In the genomic region with DNA sequence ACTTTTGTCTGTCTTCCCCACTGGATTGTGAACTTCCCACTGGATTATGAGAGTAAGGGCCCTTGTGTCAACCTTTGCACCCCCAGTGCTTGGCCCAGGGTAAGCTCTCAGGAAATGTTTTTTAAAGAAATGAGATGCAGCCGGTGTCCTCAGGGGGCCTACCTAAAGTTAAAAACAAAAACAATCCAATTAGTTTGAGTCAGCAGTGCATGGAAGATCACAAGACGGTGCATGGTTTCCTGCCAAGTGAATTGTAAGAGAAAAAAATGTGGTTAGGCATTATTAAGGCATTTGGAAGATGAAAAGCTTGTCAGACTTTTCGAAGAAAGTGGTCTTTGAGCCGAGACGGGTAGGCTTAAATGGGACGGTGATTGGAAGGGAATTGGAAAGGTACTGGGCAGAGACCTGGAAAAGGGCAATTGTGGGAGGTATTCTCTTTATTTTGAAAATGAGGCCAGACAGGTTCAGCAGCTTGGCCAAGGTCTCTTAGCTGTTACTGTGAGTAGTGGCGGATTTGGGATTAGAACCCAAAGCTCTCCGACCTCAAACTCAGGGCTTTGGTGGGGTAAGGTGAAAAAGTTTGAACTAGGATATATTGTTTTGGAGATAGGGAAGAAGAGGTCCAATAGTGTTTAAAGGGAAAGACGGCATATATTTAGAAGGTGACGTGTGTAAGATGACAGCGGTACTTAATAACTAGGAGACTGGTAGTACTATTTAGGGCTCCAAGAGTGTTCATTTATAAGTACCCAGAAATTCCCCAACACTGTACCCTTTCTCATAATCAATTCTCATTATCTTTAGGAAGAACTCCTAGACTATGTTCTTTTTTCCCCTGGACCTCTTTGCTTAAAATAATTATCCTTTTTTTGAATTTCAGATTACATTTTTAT, we compare ENCODE assay signal across 8 cellular contexts. TPM values are rescaled to one million over a fixed set of nuclear protein-coding genes. Genes with fewer than 3 reads are reported as not detected.
DNase-seq lines count a peak whose midpoint lies in the region; ATAC-seq, FAIRE-seq and TF ChIP-seq lines count a peak whose summit lies in the region.

No MANE protein-coding gene starts in this region.

- DNase-seq in AG10803 (ENCODE audit: low read depth) (peak; percentile 84), epithelial cell of prostate (ENCODE audit: low read depth, low spot score) (peak; percentile 29), mucosa of gallbladder (ENCODE audit: low spot score) (peak; percentile 28), urothelium cell line (ENCODE audit: low spot score) (peak; percentile 8), NCI-H345 treated with DMSO at 0.1 percent for 48 hours (lab: John Stamatoyannopoulos, UW; ENCODE audit: unreplicated experiment) (no peak)

- H3K27ac ChIP-seq in VCaP, result peak overlapping the region; percentile 86
- peak overlapping the region; percentile 76 for H3K27ac ChIP-seq in epithelial cell of prostate

- peak overlapping the region; percentile 88 for H3K4me3 ChIP-seq in AG10803 (ENCODE audit: low read length)

- FAIRE-seq in urothelium cell line (lab: Jason Lieb, UNC), result no peak

- TF ChIP-seq CTCF in AG10803 (conservative IDR thresholded peaks at IDR 0.05; ENCODE audit: low read length), result no peak
- TF ChIP-seq CTCF in VCaP (conservative IDR thresholded peaks at IDR 0.05), result no peak

- ATAC-seq in GM18873 (IDR thresholded peaks at IDR 0.05; ENCODE audit: low FRiP score, unreplicated experiment) (peak; percentile 32), HG03439 (IDR thresholded peaks at IDR 0.05; ENCODE audit: unreplicated experiment) (peak; percentile 33)

RNA-seq across cellular contexts. Expression of a gene that starts 1.2 kb away (rescaled TPM):
- total RNA-seq in mucosa of gallbladder, result 36.5 TPM
